In the genomic region with DNA sequence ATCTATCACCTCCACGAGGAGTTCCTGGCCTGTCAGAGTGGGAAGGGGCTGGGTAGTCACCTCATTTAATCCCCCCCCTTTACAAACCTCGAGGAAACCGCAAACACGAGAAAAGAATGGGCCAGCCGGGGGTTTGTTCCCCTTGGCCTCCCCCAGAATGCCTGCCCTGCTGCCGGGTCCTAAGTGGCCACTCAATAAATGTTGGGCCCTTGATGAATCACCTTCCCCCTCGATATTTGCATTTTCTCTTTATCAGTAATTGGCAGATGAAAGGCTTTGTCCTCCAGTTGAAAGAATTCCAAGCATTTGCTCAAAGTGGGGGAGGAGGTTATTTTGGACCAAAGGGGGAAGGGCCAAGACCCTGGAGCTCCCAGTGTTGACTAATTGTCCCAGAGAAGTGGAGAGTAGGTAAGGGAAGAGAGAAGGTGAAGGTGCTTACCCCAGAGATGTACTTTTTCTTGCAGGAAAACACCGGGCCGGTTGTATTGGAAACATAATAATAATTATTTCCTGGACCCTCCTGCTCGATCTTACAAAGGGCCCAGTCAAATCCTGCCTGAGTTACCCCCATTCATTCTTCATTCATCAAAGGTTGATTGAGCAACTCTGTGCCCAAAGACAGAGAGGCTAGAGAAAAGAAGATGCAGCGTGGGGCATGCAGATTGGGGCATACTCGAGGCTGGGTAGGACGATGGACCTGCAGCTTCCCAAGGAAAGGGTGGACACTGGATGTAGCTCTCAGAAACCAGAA, we compare ENCODE assay signal across 11 cellular contexts. TPM values are rescaled to one million over a fixed set of nuclear protein-coding genes. Genes with fewer than 3 reads are reported as not detected.
DNase-seq lines count a peak whose midpoint lies in the region; ATAC-seq, FAIRE-seq and TF ChIP-seq lines count a peak whose summit lies in the region.
"Had no signal": no experiment of that assay in that cellular context is flagged by ENCODE, and none has a peak within 500 bp of the region (broad histone marks: within the 10 kb centered on the region; RNA-seq: fewer than 3 reads in every experiment).

No MANE protein-coding gene starts in this region.

- no peak for TF ChIP-seq RAD21 in HepG2 (CRISPR knock-in tag; IDR thresholded peaks at IDR 0.05)

- H3K27me3 ChIP-seq in HepG2 (ENCODE audit: control insufficient read depth in 1 of 2, insufficient read depth in 2 of 2, low read length in 2 of 2) (no peaks in the 10 kb centered on the region), right lobe of liver (no peaks in the 10 kb centered on the region), ascending aorta (no peaks in the 10 kb centered on the region), left lung (peaks cover 0 to 8% of the 10 kb centered on the region in 2 donors), uterus (no peaks in the 10 kb centered on the region)

- ATAC-seq in HepG2 (no peak), right lobe of liver (no peak), left lung (peak; percentile 6), GM19467 (IDR thresholded peaks at IDR 0.05; ENCODE audit: unreplicated experiment) (no peak), HG03354 (IDR thresholded peaks at IDR 0.05; ENCODE audit: poor library complexity, severe bottlenecking, unreplicated experiment) (no peak)

- peak; percentile 72 for FAIRE-seq in HepG2 (lab: Jason Lieb, UNC)

- H3K9me3 ChIP-seq in HepG2 (ENCODE audit: low read length) (no peaks in the 10 kb centered on the region), right lobe of liver (no peaks in the 10 kb centered on the region), ascending aorta (no peaks in the 10 kb centered on the region), left lung (no peaks in the 10 kb centered on the region), uterus (no peaks in the 10 kb centered on the region)

- peaks cover 1% of the 10 kb centered on the region for H3K79me2 ChIP-seq in HepG2 (ENCODE audit: insufficient read depth, low read length)

- CTCF ChIA-PET in HepG2 (lab: Yijun Ruan, JAX; ENCODE audit: low intra/inter-chr PET ratio, low total read pairs): no interaction called here

- H3K27ac ChIP-seq in HepG2 (ENCODE audit: extremely low read length, insufficient read depth, low read length): peak overlapping the region; percentile 38
- no peak overlapping the region for H3K27ac ChIP-seq in right lobe of liver
- H3K27ac ChIP-seq in ascending aorta: peak overlapping the region; percentile 88
- peak overlapping the region; percentile 83 to 86 for H3K27ac ChIP-seq in left lung
- peak overlapping the region; percentile 80 to 88 for H3K27ac ChIP-seq in uterus
- H3K27ac ChIP-seq: HL-60 had no signal

- peak overlapping the region; percentile 25 for H2AFZ ChIP-seq in HepG2 (ENCODE audit: low read length)

- H3K9ac ChIP-seq in HepG2 (ENCODE audit: insufficient read depth, low read depth, low read length): peak overlapping the region; percentile 11; the same call in 1 of the 2 replicates

- in situ Hi-C loops in HepG2 (cut with HindIII; ENCODE audit: extremely low pct_ligation_motif_present, low pct_unique_long_range_greater_than_20kb): no loop called here

- no peaks in the 10 kb centered on the region for H4K20me1 ChIP-seq in HepG2 (ENCODE audit: insufficient read depth, low read length)

- DNase-seq in HepG2 (ENCODE audit: low spot score) (peak; percentile 86), right lobe of liver (no peak), ascending aorta (ENCODE audit: low spot score in 2 of 2) (no peak), left lung (no peak), uterus (no peak), dedifferentiated amniotic fluid mesenchymal stem cell (ENCODE audit: extremely low spot score) (no peak)
- DNase-seq: activated CD4-positive, CD25-positive, alpha-beta regulatory T cell; left colon had no signal

- 19% methylated on average over 13 of the region's 13 CpGs for WGBS in HepG2 (ENCODE audit: low lambda C conversion rate)
- whole genome bisulfite sequencing in right lobe of liver (ENCODE audit: insufficient coverage, low coverage, low lambda C conversion rate, missing lambda C conversion rate): 66% methylated on average over 12 of the region's 13 CpGs

- BruUV-seq in HepG2 (replicated peaks; lab: Mats Ljungman, UMichigan): TSS peak; percentile 56

- H3K36me3 ChIP-seq in HepG2 (replicated peaks in 1 of 2; ENCODE audit: control insufficient read depth in 1 of 2, insufficient read depth in 2 of 2, low read length in 2 of 2) (no peaks in the 10 kb centered on the region), right lobe of liver (no peaks in the 10 kb centered on the region), ascending aorta (no peaks in the 10 kb centered on the region), left lung (no peaks in the 10 kb centered on the region), uterus (no peaks in the 10 kb centered on the region)

- POLR2A ChIA-PET in HepG2 (lab: Yijun Ruan, JAX): interaction anchor here (0.8 to 1.8 kb wide), 4 partner anchors 23 to 98 kb away, joined by 3 to 4 read pairs (median 3); no protein-coding TSS in a partner anchor

- TF ChIP-seq POLR2A in HepG2 (IDR thresholded peaks at IDR 0.05; ENCODE audit: insufficient read depth in 1 of 2, low read depth in 2 of 2, low read length in 2 of 2) (no peak), right lobe of liver (IDR thresholded peaks at IDR 0.05) (no peak), uterus (IDR thresholded peaks at IDR 0.05) (no peak)

- H3K4me1 ChIP-seq in HepG2 (ENCODE audit: insufficient read depth, low read length): peaks cover 31% of the 10 kb centered on the region
- H3K4me1 ChIP-seq in right lobe of liver: no peaks in the 10 kb centered on the region
- H3K4me1 ChIP-seq in ascending aorta: peaks cover 7 to 22% of the 10 kb centered on the region in 2 donors
- peaks cover 20 to 40% of the 10 kb centered on the region in 2 donors for H3K4me1 ChIP-seq in left lung
- H3K4me1 ChIP-seq in uterus: peaks cover 0 to 16% of the 10 kb centered on the region in 2 donors

- peak overlapping the region; percentile 70 to 87 (median 74); a peak in 5 of 6 replicates for H3K4me3 ChIP-seq in HepG2 (replicated peaks in 1 of 3; ENCODE audit: insufficient read depth in 1 of 3, low read depth in 2 of 3, low read length in 3 of 3)
- H3K4me3 ChIP-seq in right lobe of liver: no peak overlapping the region
- H3K4me3 ChIP-seq in ascending aorta: peak overlapping the region in 1 of 2 donors; percentile 92
- no peak overlapping the region for H3K4me3 ChIP-seq in left lung
- H3K4me3 ChIP-seq in uterus: no peak overlapping the region

- TF ChIP-seq EP300 in HepG2 (IDR thresholded peaks at IDR 0.05; ENCODE audit: low read depth in 2 of 2, low read length in 2 of 2) (peak in 1 of 2 experiments; percentile 70; a peak in 2 of 4 replicates), HepG2 (CRISPR knock-in tag; IDR thresholded peaks at IDR 0.05; ENCODE audit: borderline replicate concordance) (peak; percentile 70; the same call in 1 of the 2 replicates)

- intact Hi-C loops in HepG2 (cut with micrococcal nuclease; ENCODE audit: unreplicated experiment) (no loop called here), right lobe of liver (cut with DNase I) (no loop called here), ascending aorta (cut with DNase I) (no loop called here), left lung (cut with DNase I) (no loop called here), uterus (cut with DNase I; ENCODE audit: low total_unique reads) (no loop called here)

- H3K4me2 ChIP-seq in HepG2 (ENCODE audit: low read depth, low read length): peak overlapping the region; percentile 91

- TF ChIP-seq CTCF in HepG2 (CRISPR knock-in tag; IDR thresholded peaks at IDR 0.05): no peak
- no peak for TF ChIP-seq CTCF in right lobe of liver (IDR thresholded peaks at IDR 0.05)
- no peak for TF ChIP-seq CTCF in ascending aorta (IDR thresholded peaks at IDR 0.05)
- TF ChIP-seq CTCF in left lung (IDR thresholded peaks at IDR 0.05): no peak
- TF ChIP-seq CTCF in uterus (IDR thresholded peaks at IDR 0.05): no peak

RNA-seq across cellular contexts. Expression of a gene that starts 1.9 kb away (rescaled TPM):
- total RNA-seq in HepG2 (2016; rRNA removed; fragmentation: Illumina TruSeq; extraction: Trizol) (25.3 and 26.1 TPM in 2 replicates), right lobe of liver (10 to 100 TPM in 2 of 6 experiments, 1 to 10 TPM in 4; 4.8 to 22.8 (median 9.8) TPM), ascending aorta (17.3 TPM), left lung (10 to 100 TPM; 22.9 to 37.1 TPM), uterus (10 to 100 TPM in 3 of 4 donors, 1 to 10 TPM in 1; 6.1 to 78.0 (median 19.8) TPM)
- total RNA-seq in HepG2 (2016; cell fraction: cytosol; rRNA removed; fragmentation: Illumina TruSeq; extraction: Trizol; ENCODE audit: low read depth): 11.2 and 11.4 TPM in 2 replicates
- 20.6 and 26.1 TPM in 2 replicates for total RNA-seq in HepG2 (2016; cell fraction: insoluble cytoplasmic fraction; rRNA removed; fragmentation: Illumina TruSeq; extraction: Trizol)
- 25.8 and 29.0 TPM in 2 replicates for total RNA-seq in HepG2 (2016; cell fraction: membrane; rRNA removed; fragmentation: Illumina TruSeq; extraction: Trizol)
- 18.4 and 20.7 TPM in 2 replicates for total RNA-seq in HepG2 (2016; cell fraction: nucleus; rRNA removed; fragmentation: Illumina TruSeq; extraction: Trizol)
- polyA plus RNA-seq in HepG2 (2011; rRNA removed): 17.0 and 17.5 TPM in 2 replicates
- 8.3 and 13.5 TPM in 2 replicates for polyA plus RNA-seq in HepG2 (2011; cell fraction: cytosol; rRNA removed)
- 50.3 and 60.7 TPM in 2 replicates for polyA plus RNA-seq in HepG2 (2011; cell fraction: nucleus; rRNA removed)
- polyA plus RNA-seq in HepG2 (2012): 13.5 and 15.6 TPM in 2 replicates
- 6.0 and 6.9 TPM in 2 replicates for polyA plus RNA-seq in HepG2 (2016; cell fraction: cytosol; fragmentation: Illumina TruSeq; extraction: Trizol; ENCODE audit: low read depth)
- polyA plus RNA-seq in HepG2 (2016; cell fraction: insoluble cytoplasmic fraction; fragmentation: Illumina TruSeq; extraction: Trizol; ENCODE audit: low read depth): 23.7 and 31.0 TPM in 2 replicates
- 17.2 and 18.2 TPM in 2 replicates for polyA plus RNA-seq in HepG2 (2016; cell fraction: membrane; fragmentation: Illumina TruSeq; extraction: Trizol; ENCODE audit: low read depth)
- 36.9 and 37.0 TPM in 2 replicates for polyA plus RNA-seq in HepG2 (2016; cell fraction: nucleus; fragmentation: Illumina TruSeq; extraction: Trizol; ENCODE audit: insufficient read depth, low read depth)
- 53.2 and 72.8 TPM in 2 replicates for polyA minus RNA-seq in HepG2 (2011; rRNA and poly(A)+ RNA removed; ENCODE audit: low replicate concordance)
- 18.0 and 20.7 TPM in 2 replicates for polyA minus RNA-seq in HepG2 (2011; cell fraction: cytosol; rRNA and poly(A)+ RNA removed)
- polyA minus RNA-seq in HepG2 (2011; cell fraction: nucleus; rRNA and poly(A)+ RNA removed): 21.1 and 21.9 TPM in 2 replicates

RNA-seq across cellular contexts. Expression of a gene that starts 43.6 kb away (rescaled TPM):
- total RNA-seq in HepG2 (2016; rRNA removed; fragmentation: Illumina TruSeq; extraction: Trizol) (5.9 and 9.2 TPM in 2 replicates), right lobe of liver (10 to 100 TPM in 2 of 6 experiments, 1 to 10 TPM in 4; 6.9 to 14.4 (median 9.0) TPM), ascending aorta (24.6 TPM), left lung (10 to 100 TPM; 25.2 to 39.5 TPM), uterus (10 to 100 TPM in 3 of 4 donors, 1 to 10 TPM in 1; 1.8 to 20.0 (median 13.8) TPM)
- 9.9 and 13.0 TPM in 2 replicates for total RNA-seq in HepG2 (2016; cell fraction: cytosol; rRNA removed; fragmentation: Illumina TruSeq; extraction: Trizol; ENCODE audit: low read depth)
- 5.9 and 8.5 TPM in 2 replicates for total RNA-seq in HepG2 (2016; cell fraction: insoluble cytoplasmic fraction; rRNA removed; fragmentation: Illumina TruSeq; extraction: Trizol)
- 20.1 and 22.8 TPM in 2 replicates for total RNA-seq in HepG2 (2016; cell fraction: membrane; rRNA removed; fragmentation: Illumina TruSeq; extraction: Trizol)
- 5.2 and 6.1 TPM in 2 replicates for total RNA-seq in HepG2 (2016; cell fraction: nucleus; rRNA removed; fragmentation: Illumina TruSeq; extraction: Trizol)
- 17.2 and 22.9 TPM in 2 replicates for polyA plus RNA-seq in HepG2 (2011; rRNA removed)
- 16.7 and 25.1 TPM in 2 replicates for polyA plus RNA-seq in HepG2 (2011; cell fraction: cytosol; rRNA removed)
- polyA plus RNA-seq in HepG2 (2011; cell fraction: nucleus; rRNA removed): 15.9 and 16.3 TPM in 2 replicates
- 7.9 and 10.4 TPM in 2 replicates for polyA plus RNA-seq in HepG2 (2012)
- polyA plus RNA-seq in HepG2 (2016; cell fraction: cytosol; fragmentation: Illumina TruSeq; extraction: Trizol; ENCODE audit: low read depth): 25.7 and 30.9 TPM in 2 replicates
- polyA plus RNA-seq in HepG2 (2016; cell fraction: insoluble cytoplasmic fraction; fragmentation: Illumina TruSeq; extraction: Trizol; ENCODE audit: low read depth): 11.8 and 15.4 TPM in 2 replicates
- polyA plus RNA-seq in HepG2 (2016; cell fraction: membrane; fragmentation: Illumina TruSeq; extraction: Trizol; ENCODE audit: low read depth): 37.8 and 38.4 TPM in 2 replicates
- polyA plus RNA-seq in HepG2 (2016; cell fraction: nucleus; fragmentation: Illumina TruSeq; extraction: Trizol; ENCODE audit: insufficient read depth, low read depth): 15.0 and 18.5 TPM in 2 replicates
- polyA minus RNA-seq in HepG2 (2011; rRNA and poly(A)+ RNA removed; ENCODE audit: low replicate concordance): 35.3 and 72.8 TPM in 2 replicates
- polyA minus RNA-seq in HepG2 (2011; cell fraction: cytosol; rRNA and poly(A)+ RNA removed): 23.0 and 25.6 TPM in 2 replicates
- 5.9 and 7.3 TPM in 2 replicates for polyA minus RNA-seq in HepG2 (2011; cell fraction: nucleus; rRNA and poly(A)+ RNA removed)

Comparison
In these comparisons a context has a peak if more than half of its experiments do, and no peak if none do; other contexts are left out.
1. H3K27ac ChIP-seq: peak in HepG2 (single experiment), ascending aorta (2 of 2), left lung (2 of 2) and uterus (2 of 2); none in right lobe of liver (0 of 3).
2. H3K4me3 ChIP-seq: peak in HepG2 (3 of 3); none in right lobe of liver (0 of 3), left lung (0 of 2) and uterus (0 of 2).